In genomic region chr2:45627911-45628310, GRCh38 we compare ENCODE assay signal across 29 cellular contexts. TPM values are rescaled to one million over a fixed set of nuclear protein-coding genes. Genes with fewer than 3 reads are reported as not detected.
DNase-seq lines count a peak whose midpoint lies in the region; ATAC-seq and TF ChIP-seq lines count a peak whose summit lies in the region.
"Had no signal": no experiment of that assay in that cellular context is flagged by ENCODE, and none has a peak within 500 bp of the region (broad histone marks: within the 10 kb centered on the region; RNA-seq: fewer than 3 reads in every experiment).

No MANE protein-coding gene starts in this region.

- CTCF ChIA-PET in OCI-LY7 (lab: Charles Lee; ENCODE audit: unreplicated experiment): interaction anchor here (0.6 kb wide), 1 partner anchor 25 kb away, joined by 3 read pairs; no protein-coding TSS in a partner anchor

- no peaks in the 10 kb centered on the region for H3K4me1 ChIP-seq in OCI-LY7 (ENCODE audit: insufficient read depth, low read length, poor library complexity, severe bottlenecking)
- H3K4me1 ChIP-seq: heart left ventricle, left lung, SJSA1, upper lobe of right lung had no signal

- H3K4me2 ChIP-seq in OCI-LY7 (ENCODE audit: low read length): no peak overlapping the region

- BruUV-seq in OCI-LY7 (replicated peaks; lab: Mats Ljungman, UMichigan): no TSS peak

- TF ChIP-seq CTCF in cardiac fibroblast (IDR thresholded peaks at IDR 0.05; ENCODE audit: low read depth, low read length) (no peak), OCI-LY7 (conservative IDR thresholded peaks at IDR 0.05; ENCODE audit: low read length) (no peak)

- H3K27ac ChIP-seq in OCI-LY7 (ENCODE audit: low read depth, low read length, poor library complexity, severe bottlenecking): no peak overlapping the region
- H3K27ac ChIP-seq: C4-2B, heart left ventricle, left lung, SJSA1, upper lobe of right lung had no signal

- POLR2A ChIA-PET in OCI-LY7 (lab: Charles Lee): interaction anchor here (0.7 kb wide), 1 partner anchor 13 kb away, joined by 3 read pairs; no protein-coding TSS in a partner anchor

- no peaks in the 10 kb centered on the region for H3K79me2 ChIP-seq in OCI-LY7 (ENCODE audit: insufficient read depth, low read depth, low read length)

- 0 out of 2 replicates have a peak, but pooled peaks cover 5% of the 10 kb centered on the region for H3K9me3 ChIP-seq in OCI-LY7 (ENCODE audit: low read length)
- H3K9me3 ChIP-seq: heart left ventricle, left lung, SJSA1, upper lobe of right lung had no signal

- no peak overlapping the region for H2AFZ ChIP-seq in OCI-LY7 (ENCODE audit: low read length)

- no peak overlapping the region for H3K4me3 ChIP-seq in cardiac fibroblast (replicated peaks in 1 of 2; ENCODE audit: low read depth in 2 of 2, low read length in 2 of 2)
- no peak overlapping the region for H3K4me3 ChIP-seq in OCI-LY7 (ENCODE audit: low read depth, low read length, poor library complexity, severe bottlenecking)
- H3K4me3 ChIP-seq: heart left ventricle, left lung, SJSA1, upper lobe of right lung had no signal

- no peaks in the 10 kb centered on the region for H3K36me3 ChIP-seq in OCI-LY7 (ENCODE audit: insufficient read depth, low read length)
- H3K36me3 ChIP-seq: heart left ventricle, left lung, SJSA1, upper lobe of right lung had no signal

- intact Hi-C loops in OCI-LY7 (cut with micrococcal nuclease; ENCODE audit: unreplicated experiment): no loop called here

- H3K9me2 ChIP-seq in OCI-LY7 (ENCODE audit: insufficient read depth, low read length): no peaks in the 10 kb centered on the region

- DNase-seq in Daoy (ENCODE audit: low read depth) (peak; percentile 36), M059J (ENCODE audit: low read depth) (peak; percentile 51), cardiac fibroblast (ENCODE audit: low read depth in 2 of 2) (peak; percentile 20 to 32), myocyte (ENCODE audit: low read depth) (peak; percentile 60), OCI-M2 (lab: John Stamatoyannopoulos, UW; ENCODE audit: unreplicated experiment) (no peak), OCI-LY7 (ENCODE audit: low spot score) (no peak)
- no peak for DNase-seq in activated CD4-positive, alpha-beta T cell treated with anti-CD3 and anti-CD28 coated beads, Interleukin-2, amount 50 U/mL, for 4 hours
- DNase-seq: activated CD4-positive, alpha-beta T cell treated with anti-CD3 and anti-CD28 coated beads for 36 hours; activated CD8-positive, alpha-beta memory T cell treated with anti-CD3 and anti-CD28 coated beads for 24 hours; activated gamma-delta T cell treated with Interleukin-2 at 50 U/mL for 16 hours; activated T-cell treated with anti-CD3 and anti-CD28 coated beads, Interleukin-2, amount 50 U/mL, for 1 hour; Calu3; central memory CD4-positive, alpha-beta T cell; dermis blood vessel endothelial cell; DND-41; heart left ventricle; left lung; MV-4-11; naive thymus-derived CD8-positive, alpha-beta T cell; NCI-H510A treated with DMSO at 0.1 percent for 48 hours; NK-92 treated with Interleukin-12 subunit alpha and Interleukin-12 subunit beta, amount 100 ng/mL, for 24 hours; small intestine; stimulated activated CD4-positive, alpha-beta T cell treated with anti-CD3 and anti-CD28 coated beads, Interleukin-1b, Interleukin-23, amount 100 ng/mL, for 48 hours; substantia nigra; upper lobe of right lung had no signal

- no peaks in the 10 kb centered on the region for H4K20me1 ChIP-seq in OCI-LY7 (ENCODE audit: insufficient read depth, low read length)

- no peak for ATAC-seq in GM21515 (IDR thresholded peaks at IDR 0.05; ENCODE audit: unreplicated experiment)
- ATAC-seq: activated CD4-positive, alpha-beta T cell treated with anti-CD3 and anti-CD28 coated beads for 36 hours; heart left ventricle; left lung; naive thymus-derived CD8-positive, alpha-beta T cell; Panc1; upper lobe of right lung had no signal

RNA-seq across cellular contexts. Expression of gene SRBD1, which starts 16.8 kb away (rescaled TPM):
- total RNA-seq in Daoy (2014; rRNA removed; shearing (Covaris generic)): 28.3 and 41.3 TPM in 2 replicates
- total RNA-seq in M059J (2014; rRNA removed; shearing (Covaris generic)): 9.8 and 18.2 TPM in 2 replicates
- total RNA-seq in myocyte: 13.1 and 17.5 TPM in 2 replicates
- polyA plus RNA-seq in myocyte (2012): 5.0 TPM
- total RNA-seq in OCI-LY7 (2014; rRNA removed; shearing (Covaris generic)): 13.9 and 15.5 TPM in 2 replicates
- 16.0 and 17.6 TPM in 2 replicates for total RNA-seq in OCI-LY7 (2022)

RNA-seq across cellular contexts. Expression of gene PRKCE, which starts 23.6 kb away (rescaled TPM):
- total RNA-seq in Daoy (2014; rRNA removed; shearing (Covaris generic)): 4.6 and 4.9 TPM in 2 replicates
- total RNA-seq in M059J (2014; rRNA removed; shearing (Covaris generic)): 5.9 and 6.0 TPM in 2 replicates
- 1.7 and 2.4 TPM in 2 replicates for total RNA-seq in myocyte
- polyA plus RNA-seq in myocyte (2012): 6.9 TPM
- 13.6 and 17.0 TPM in 2 replicates for total RNA-seq in OCI-LY7 (2014; rRNA removed; shearing (Covaris generic))
- total RNA-seq in OCI-LY7 (2022): 42.1 and 50.2 TPM in 2 replicates

Comparison
In these comparisons a context has a peak if more than half of its experiments do, and no peak if none do; other contexts are left out.
1. DNase-seq: peak in Daoy (single experiment), M059J (single experiment), cardiac fibroblast (2 of 2) and myocyte (single experiment); none in OCI-M2 (single experiment), OCI-LY7 (single experiment) and activated CD4-positive, alpha-beta T cell treated with anti-CD3 and anti-CD28 coated beads, Interleukin-2, amount 50 U/mL, for 4 hours (0 of 2).